Comparison of ENCODE assay signal across 19 cellular contexts in genomic region chr2:177314722-177315264, GRCh38. TPM values are rescaled to one million over a fixed set of nuclear protein-coding genes. Genes with fewer than 3 reads are reported as not detected.
DNase-seq lines count a peak whose midpoint lies in the region; ATAC-seq and TF ChIP-seq lines count a peak whose summit lies in the region.
"Had no signal": no experiment of that assay in that cellular context is flagged by ENCODE, and none has a peak within 500 bp of the region (broad histone marks: within the 10 kb centered on the region; RNA-seq: fewer than 3 reads in every experiment).

No MANE protein-coding gene starts in this region.

- TF ChIP-seq CTCF in RWPE2 (IDR thresholded peaks at IDR 0.05; ENCODE audit: poor library complexity, severe bottlenecking): no peak
- TF ChIP-seq CTCF in vagina (IDR thresholded peaks at IDR 0.05): no peak

- H3K4me3 Mint-ChIP-seq in activated T-helper 1 cell treated with anti-CD3 and anti-CD28 coated beads, Interleukin-12 subunit alpha, Interleukin-12 subunit beta, Interleukin-2, Interleukin-4 antibody, amounts not matched to agents 30 ng/mL and 10 ng/mL and 1 ng/mL, durations not matched to agents 14 hours and 24 hours and 36 hours: no peak overlapping the region
- H3K4me3 Mint-ChIP-seq: activated CD4-positive, alpha-beta T cell treated with anti-CD3 and anti-CD28 coated beads for 36 hours; activated naive CD4-positive, alpha-beta T cell treated with anti-CD3 and anti-CD28 coated beads, Interleukin-2, amount 10 ng/mL, durations not matched to agents 7 days and 5 days; CD8-positive, alpha-beta T cell; stimulated activated naive CD8-positive, alpha-beta T cell treated with anti-CD3 and anti-CD28 coated beads, Interleukin-15, Interleukin-2, amounts not matched to agents 100 ng/mL and 50 ng/mL, for 24 hours had no signal

- peaks cover 6% of the 10 kb centered on the region for H3K36me3 Mint-ChIP-seq in activated T-helper 1 cell treated with anti-CD3 and anti-CD28 coated beads, Interleukin-12 subunit alpha, Interleukin-12 subunit beta, Interleukin-2, Interleukin-4 antibody, amounts not matched to agents 30 ng/mL and 10 ng/mL and 1 ng/mL, durations not matched to agents 14 hours and 24 hours and 36 hours (ENCODE audit: low read depth)

- H3K9me3 ChIP-seq in right cardiac atrium (ENCODE audit: control insufficient read depth, low read length) (no peaks in the 10 kb centered on the region), RWPE2 (ENCODE audit: severe bottlenecking) (no peaks in the 10 kb centered on the region), mucosa of rectum (ENCODE audit: control insufficient read depth in 2 of 2, low read length in 2 of 2) (no peaks in the 10 kb centered on the region), vagina (no peaks in the 10 kb centered on the region)
- H3K9me3 ChIP-seq: A549, SJSA1 had no signal

- peaks cover 3% of the 10 kb centered on the region for H3K27me3 Mint-ChIP-seq in activated T-helper 1 cell treated with anti-CD3 and anti-CD28 coated beads, Interleukin-12 subunit alpha, Interleukin-12 subunit beta, Interleukin-2, Interleukin-4 antibody, amounts not matched to agents 30 ng/mL and 10 ng/mL and 1 ng/mL, durations not matched to agents 14 hours and 24 hours and 36 hours (ENCODE audit: insufficient read depth)
- H3K27me3 Mint-ChIP-seq: activated CD4-positive, alpha-beta T cell treated with anti-CD3 and anti-CD28 coated beads for 36 hours; stimulated activated naive CD8-positive, alpha-beta T cell treated with anti-CD3 and anti-CD28 coated beads, Interleukin-15, Interleukin-2, amounts not matched to agents 100 ng/mL and 50 ng/mL, for 24 hours had no signal

- no peaks in the 10 kb centered on the region for H3K27me3 ChIP-seq in right cardiac atrium (ENCODE audit: control insufficient read depth, insufficient read depth)
- H3K27me3 ChIP-seq in RWPE2 (ENCODE audit: insufficient read depth, poor library complexity, severe bottlenecking): no peaks in the 10 kb centered on the region
- H3K27me3 ChIP-seq in mucosa of rectum (ENCODE audit: control insufficient read depth in 2 of 2, insufficient read depth in 2 of 2, low read length in 2 of 2): no peaks in the 10 kb centered on the region
- no peaks in the 10 kb centered on the region for H3K27me3 ChIP-seq in vagina
- H3K27me3 ChIP-seq: brain microvascular endothelial cell, SJSA1 had no signal

- no peak for DNase-seq in right cardiac atrium
- no peak for DNase-seq in cardiac septum (ENCODE audit: low spot score)
- DNase-seq in RWPE2 (ENCODE audit: low spot score): no peak
- no peak for DNase-seq in vagina (ENCODE audit: extremely low spot score in 2 of 2)
- DNase-seq in stimulated activated CD4-positive, alpha-beta T cell treated with anti-CD3 and anti-CD28 coated beads, Interleukin-4, amount 100 ng/mL, for 24 hours: no peak
- DNase-seq in MV-4-11 (lab: John Stamatoyannopoulos, UW): no peak
- DNase-seq in activated T-helper 1 cell treated with anti-CD3 and anti-CD28 coated beads, Interleukin-12 subunit alpha, Interleukin-12 subunit beta, Interleukin-2, Interleukin-4 antibody, amounts not matched to agents 30 ng/mL and 10 ng/mL and 1 ng/mL, durations not matched to agents 14 hours and 24 hours and 36 hours (ENCODE audit: low spot score): no peak
- DNase-seq: activated CD4-positive, alpha-beta T cell treated with anti-CD3 and anti-CD28 coated beads for 36 hours; activated naive CD4-positive, alpha-beta T cell treated with anti-CD3 and anti-CD28 coated beads, Interleukin-2, amount 10 ng/mL, durations not matched to agents 7 days and 5 days; CD8-positive, alpha-beta T cell; NCI-H1092 treated with DMSO at 0.1 percent for 48 hours; NCI-H446; stimulated activated CD4-positive, alpha-beta T cell treated with anti-CD3 and anti-CD28 coated beads, Interleukin-15, amount 100 ng/mL, for 24 hours; T-helper 9 cell had no signal

- H3K36me3 ChIP-seq in RWPE2 (ENCODE audit: low read depth) (no peaks in the 10 kb centered on the region), mucosa of rectum (ENCODE audit: control insufficient read depth in 2 of 2, insufficient read depth in 2 of 2, low read length in 2 of 2) (no peaks in the 10 kb centered on the region), vagina (no peaks in the 10 kb centered on the region)
- H3K36me3 ChIP-seq: brain microvascular endothelial cell, SJSA1 had no signal

- TF ChIP-seq POLR2A in vagina (IDR thresholded peaks at IDR 0.05): no peak

- H3K4me1 ChIP-seq in right cardiac atrium (ENCODE audit: control insufficient read depth, insufficient read depth, low read length) (no peaks in the 10 kb centered on the region), RWPE2 (ENCODE audit: insufficient read depth, poor library complexity, severe bottlenecking) (peaks cover 27% of the 10 kb centered on the region), mucosa of rectum (ENCODE audit: control insufficient read depth in 2 of 2, insufficient read depth in 2 of 2, low read length in 2 of 2) (no peaks in the 10 kb centered on the region), vagina (peaks cover 9% of the 10 kb centered on the region)

- intact Hi-C loops in right cardiac atrium (cut with DNase I) (no loop called here), cardiac septum (cut with DNase I) (no loop called here), vagina (cut with DNase I) (no loop called here)
- intact Hi-C loops in activated T-helper 1 cell treated with anti-CD3 and anti-CD28 coated beads, Interleukin-12 subunit alpha, Interleukin-12 subunit beta, Interleukin-2, Interleukin-4 antibody, amounts not matched to agents 30 ng/mL and 10 ng/mL and 1 ng/mL, durations not matched to agents 14 hours and 24 hours and 36 hours (cut with micrococcal nuclease): loop anchor here (2.0 kb wide), 1 partner anchor 16 kb away; no protein-coding TSS in a partner anchor

- H3K27ac Mint-ChIP-seq in activated T-helper 1 cell treated with anti-CD3 and anti-CD28 coated beads, Interleukin-12 subunit alpha, Interleukin-12 subunit beta, Interleukin-2, Interleukin-4 antibody, amounts not matched to agents 30 ng/mL and 10 ng/mL and 1 ng/mL, durations not matched to agents 14 hours and 24 hours and 36 hours: no peak overlapping the region
- H3K27ac Mint-ChIP-seq: activated CD4-positive, alpha-beta T cell treated with anti-CD3 and anti-CD28 coated beads for 36 hours; activated naive CD4-positive, alpha-beta T cell treated with anti-CD3 and anti-CD28 coated beads, Interleukin-2, amount 10 ng/mL, durations not matched to agents 7 days and 5 days; CD8-positive, alpha-beta T cell; stimulated activated naive CD8-positive, alpha-beta T cell treated with anti-CD3 and anti-CD28 coated beads, Interleukin-15, Interleukin-2, amounts not matched to agents 100 ng/mL and 50 ng/mL, for 24 hours had no signal

- 84% methylated on average over 1 of the region's 1 CpG for WGBS in right cardiac atrium

- H3K4me1 Mint-ChIP-seq in activated T-helper 1 cell treated with anti-CD3 and anti-CD28 coated beads, Interleukin-12 subunit alpha, Interleukin-12 subunit beta, Interleukin-2, Interleukin-4 antibody, amounts not matched to agents 30 ng/mL and 10 ng/mL and 1 ng/mL, durations not matched to agents 14 hours and 24 hours and 36 hours (ENCODE audit: low read depth): peaks cover 3% of the 10 kb centered on the region

- peaks cover 9% of the 10 kb centered on the region for H3K9me3 Mint-ChIP-seq in activated T-helper 1 cell treated with anti-CD3 and anti-CD28 coated beads, Interleukin-12 subunit alpha, Interleukin-12 subunit beta, Interleukin-2, Interleukin-4 antibody, amounts not matched to agents 30 ng/mL and 10 ng/mL and 1 ng/mL, durations not matched to agents 14 hours and 24 hours and 36 hours
- H3K9me3 Mint-ChIP-seq: activated naive CD4-positive, alpha-beta T cell treated with anti-CD3 and anti-CD28 coated beads, Interleukin-2, amount 10 ng/mL, durations not matched to agents 7 days and 5 days; CD8-positive, alpha-beta T cell; stimulated activated naive CD8-positive, alpha-beta T cell treated with anti-CD3 and anti-CD28 coated beads, Interleukin-15, Interleukin-2, amounts not matched to agents 100 ng/mL and 50 ng/mL, for 24 hours had no signal

- H3K9ac ChIP-seq in mucosa of rectum (ENCODE audit: low read depth in 1 of 2, low read length in 2 of 2): no peak overlapping the region

- no peak overlapping the region for H3K4me3 ChIP-seq in right cardiac atrium (ENCODE audit: low read length)
- H3K4me3 ChIP-seq in RWPE2 (ENCODE audit: severe bottlenecking): no peak overlapping the region
- no peak overlapping the region for H3K4me3 ChIP-seq in mucosa of rectum (ENCODE audit: low read length in 2 of 2)
- H3K4me3 ChIP-seq in vagina: no peak overlapping the region
- H3K4me3 ChIP-seq: A549, SJSA1 had no signal

- H3K27ac ChIP-seq in right cardiac atrium (ENCODE audit: low read length): peak overlapping the region; percentile 52
- peak overlapping the region; percentile 12 for H3K27ac ChIP-seq in RWPE2 (ENCODE audit: poor library complexity, severe bottlenecking)
- peak overlapping the region; percentile 27 to 55 for H3K27ac ChIP-seq in mucosa of rectum (ENCODE audit: low read depth in 2 of 2, low read length in 2 of 2)
- H3K27ac ChIP-seq in vagina: peak overlapping the region; percentile 52
- H3K27ac ChIP-seq: A549, brain microvascular endothelial cell, SJSA1 had no signal

- no peak for ATAC-seq in right cardiac atrium
- ATAC-seq in RWPE2 (ENCODE audit: low read depth): no peak
- ATAC-seq: A549; activated CD4-positive, alpha-beta T cell treated with anti-CD3 and anti-CD28 coated beads for 36 hours; CD8-positive, alpha-beta T cell had no signal

RNA-seq across cellular contexts. Expression of gene NFE2L2, which starts 50.3 kb away (rescaled TPM):
- total RNA-seq in right cardiac atrium (10 to 100 TPM; 70.0 to 95.7 (median 77.7) TPM), cardiac septum (66.5 TPM), vagina (147 TPM)
- 55.8 TPM for polyA plus RNA-seq in right cardiac atrium
- total RNA-seq in activated T-helper 1 cell treated with anti-CD3 and anti-CD28 coated beads, Interleukin-12 subunit alpha, Interleukin-12 subunit beta, Interleukin-2, Interleukin-4 antibody, amounts not matched to agents 30 ng/mL and 10 ng/mL and 1 ng/mL, durations not matched to agents 14 hours and 24 hours and 36 hours: 68.2 and 71.2 TPM in 2 replicates
